ENCODE assay signal across 8 cellular contexts in genomic region chr1:8169364-8170058, GRCh38.
A peak's percentile ranks its signal among the peaks of the same experiment; 100 is the strongest.
DNase-seq lines count a peak whose midpoint lies in the region; ATAC-seq and TF ChIP-seq lines count a peak whose summit lies in the region.

No MANE protein-coding gene starts in this region.

- H3K27ac ChIP-seq in KMS-11, result peak overlapping the region; percentile 36
- H3K27ac ChIP-seq in SK-N-SH (ENCODE audit: low read depth in 2 of 2, low read length in 1 of 2), result peak overlapping the region; percentile 77 to 91
- peak overlapping the region; percentile 95 to 98 for H3K27ac ChIP-seq in liver (ENCODE audit: low read depth in 1 of 2, low read length in 2 of 2)

- peaks cover 41% of the 10 kb centered on the region for H3K4me1 ChIP-seq in KMS-11 (ENCODE audit: low read depth, poor library complexity, severe bottlenecking)
- peaks cover 10 to 12% of the 10 kb centered on the region in 2 experiments; a peak in 2 of 4 replicates for H3K4me1 ChIP-seq in SK-N-SH (ENCODE audit: control insufficient read depth in 1 of 2, insufficient read depth in 2 of 2, low read depth in 1 of 2, low read length in 1 of 2)
- H3K4me1 ChIP-seq in liver (ENCODE audit: control insufficient read depth in 4 of 4, insufficient read depth in 4 of 4, low read length in 3 of 4), result peaks cover 6 to 34% (median 17%) of the 10 kb centered on the region in 4 donors

- no peaks in the 10 kb centered on the region for H3F3A ChIP-seq in SK-N-SH (replicated peaks; ENCODE audit: insufficient read depth)

- no peak for TF ChIP-seq RAD21 in SK-N-SH (IDR thresholded peaks at IDR 0.05; ENCODE audit: low read length)
- TF ChIP-seq RAD21 in liver (IDR thresholded peaks at IDR 0.05), result peak; percentile 38 to 72

- no peaks in the 10 kb centered on the region for H3K9me3 ChIP-seq in SK-N-SH
- H3K9me3 ChIP-seq in liver (ENCODE audit: control insufficient read depth in 4 of 4, low read length in 3 of 4), result no peaks in the 10 kb centered on the region

- H4K20me1 ChIP-seq in KMS-11 (ENCODE audit: insufficient read depth) (no peaks in the 10 kb centered on the region), SK-N-SH (ENCODE audit: insufficient read depth) (no peaks in the 10 kb centered on the region)

- H3K4me2 ChIP-seq in KMS-11 (no peak overlapping the region), SK-N-SH (peak overlapping the region; percentile 69; the same call in 1 of the 2 replicates)

- DNase-seq in AG09319 (ENCODE audit: extremely low read depth, low read depth) (peak; percentile 66), SK-N-SH (peak; percentile 67), cerebellum (ENCODE audit: low spot score) (peak; percentile 85)
- DNase-seq in stimulated activated naive B cell treated with anti-CD40 and anti-IgM and Interleukin-4, amounts not matched to agents 10 μg/mL and 1 μg/mL and 100 μg/mL, for 72 hours, result peak; percentile 43

- H3K4me3 Mint-ChIP-seq in stimulated activated naive B cell treated with anti-CD40 and anti-IgM and Interleukin-4, amounts not matched to agents 10 μg/mL and 1 μg/mL and 100 μg/mL, for 72 hours, result peak overlapping the region; percentile 20 to 51

- TF ChIP-seq EP300 in SK-N-SH (IDR thresholded peaks at IDR 0.05; ENCODE audit: borderline replicate concordance in 1 of 2, low read depth in 1 of 2, low read length in 1 of 2), result 0 out of 4 replicates have a peak, but pooled peaks of 1 of the 2 experiments have one; percentile 13

- H3K36me3 Mint-ChIP-seq in stimulated activated naive B cell treated with anti-CD40 and anti-IgM and Interleukin-4, amounts not matched to agents 10 μg/mL and 1 μg/mL and 100 μg/mL, for 72 hours, result no peaks in the 10 kb centered on the region

- WGBS in SK-N-SH (ENCODE audit: low lambda C conversion rate), result 16% methylated on average over 9 of the region's 9 CpGs
- WGBS in liver, result 23% methylated on average over 9 of the region's 9 CpGs

- CTCF ChIA-PET in SK-N-SH (lab: Yijun Ruan, JAX), result interaction anchor here (0.7 kb wide), 1 partner anchor 15 kb away, joined by 4 read pairs; no protein-coding TSS in a partner anchor

- H3K36me3 ChIP-seq in KMS-11 (ENCODE audit: insufficient read depth) (no peaks in the 10 kb centered on the region), SK-N-SH (replicated peaks in 1 of 2; ENCODE audit: control insufficient read depth in 1 of 2, insufficient read depth in 2 of 2, low read length in 1 of 2) (no peaks in the 10 kb centered on the region), liver (ENCODE audit: control insufficient read depth in 4 of 4, insufficient read depth in 3 of 4, low read depth in 1 of 4, low read length in 3 of 4) (no peaks in the 10 kb centered on the region)

- POLR2A ChIA-PET in SK-N-SH (lab: Yijun Ruan, JAX), result no interaction called here

- H3K27ac Mint-ChIP-seq in stimulated activated naive B cell treated with anti-CD40 and anti-IgM and Interleukin-4, amounts not matched to agents 10 μg/mL and 1 μg/mL and 100 μg/mL, for 72 hours, result peak overlapping the region; percentile 90

- no peak for TF ChIP-seq CTCF in AG09319 (IDR thresholded peaks at IDR 0.05; ENCODE audit: low read depth, low read length)
- no peak for TF ChIP-seq CTCF in KMS-11 (conservative IDR thresholded peaks at IDR 0.05; ENCODE audit: low read depth, low read length)
- no peak for TF ChIP-seq CTCF in SK-N-SH (IDR thresholded peaks at IDR 0.05)
- TF ChIP-seq CTCF in liver (IDR thresholded peaks at IDR 0.05; ENCODE audit: low read depth, low read length, missing input control), result no peak

- peaks cover 9 to 15% of the 10 kb centered on the region in 2 donors for H3K27me3 Mint-ChIP-seq in stimulated activated naive B cell treated with anti-CD40 and anti-IgM and Interleukin-4, amounts not matched to agents 10 μg/mL and 1 μg/mL and 100 μg/mL, for 72 hours

- peaks cover 0 to 4% of the 10 kb centered on the region in 2 donors for H3K9me3 Mint-ChIP-seq in stimulated activated naive B cell treated with anti-CD40 and anti-IgM and Interleukin-4, amounts not matched to agents 10 μg/mL and 1 μg/mL and 100 μg/mL, for 72 hours

- ATAC-seq in GM18870 (IDR thresholded peaks at IDR 0.05; ENCODE audit: unreplicated experiment) (peak; percentile 62), GM18505 (IDR thresholded peaks at IDR 0.05; ENCODE audit: unreplicated experiment) (no peak)
- ATAC-seq in stimulated activated naive B cell treated with anti-CD40 and anti-IgM and Interleukin-4, amounts not matched to agents 10 μg/mL and 1 μg/mL and 100 μg/mL, for 72 hours (replicated peaks), result peak; percentile 81 to 82

- H3K27me3 ChIP-seq in KMS-11 (ENCODE audit: insufficient read depth, low read depth) (no peaks in the 10 kb centered on the region), SK-N-SH (ENCODE audit: insufficient read depth) (no peaks in the 10 kb centered on the region), liver (ENCODE audit: control insufficient read depth in 4 of 4, insufficient read depth in 4 of 4, low read length in 3 of 4) (no peaks in the 10 kb centered on the region)

- H2AFZ ChIP-seq in KMS-11 (ENCODE audit: low read depth), result 0 out of 2 replicates have a peak overlapping the region, but pooled peaks have one; percentile 8
- H2AFZ ChIP-seq in SK-N-SH (ENCODE audit: low read depth), result peak overlapping the region; percentile 94

- H3K79me2 ChIP-seq in KMS-11 (ENCODE audit: insufficient read depth, low read depth), result no peaks in the 10 kb centered on the region
- H3K79me2 ChIP-seq in SK-N-SH (ENCODE audit: insufficient read depth), result no peaks in the 10 kb centered on the region

- TF ChIP-seq POLR2A in GM18505 (IDR thresholded peaks at IDR 0.05; ENCODE audit: borderline replicate concordance, extremely low read depth, insufficient read depth, insufficient read length), result no peak

- H3K4me3 ChIP-seq in KMS-11 (IDR thresholded peaks at IDR 0.05; ENCODE audit: insufficient read depth, low read depth, low read length) (no peak overlapping the region), SK-N-SH (ENCODE audit: low read depth in 2 of 2, low read length in 1 of 2) (no peak overlapping the region), liver (ENCODE audit: low read depth in 1 of 3, low read length in 3 of 3) (no peak overlapping the region)

- H3K4me1 Mint-ChIP-seq in stimulated activated naive B cell treated with anti-CD40 and anti-IgM and Interleukin-4, amounts not matched to agents 10 μg/mL and 1 μg/mL and 100 μg/mL, for 72 hours, result peaks cover 11 to 31% of the 10 kb centered on the region in 2 donors

- H3K9ac ChIP-seq in KMS-11, result no peak overlapping the region
- H3K9ac ChIP-seq in SK-N-SH, result peak overlapping the region; percentile 65; the same call in 1 of the 2 replicates
- peak overlapping the region; percentile 25 to 50 for H3K9ac ChIP-seq in liver (ENCODE audit: low read depth in 1 of 2, low read length in 2 of 2)

- H3K9me2 ChIP-seq in SK-N-SH, result no peaks in the 10 kb centered on the region

TF ChIP-seq in SK-N-SH, 30 proteins besides CTCF, POLR2A, EP300 and RAD21 (continues in another document):
- no peak for TF ChIP-seq IRF3 (IDR thresholded peaks at IDR 0.05; ENCODE audit: low read depth, low read length)

TF ChIP-seq in liver, 16 proteins besides CTCF, POLR2A, EP300 and RAD21 (continues in another document):
- peak in 1 of 2 donors; percentile 41 for TF ChIP-seq JUND (IDR thresholded peaks at IDR 0.05)
- no peak for TF ChIP-seq HNF4A (conservative IDR thresholded peaks at IDR 0.05)
- TF ChIP-seq YY1 (IDR thresholded peaks at IDR 0.05), result peak; percentile 71
- TF ChIP-seq GABPA (IDR thresholded peaks at IDR 0.05 in 1 of 2, conservative IDR thresholded peaks at IDR 0.05 in 1 of 2), result no peak
- TF ChIP-seq HNF4G (IDR thresholded peaks at IDR 0.05), result no peak
- no peak for TF ChIP-seq EGR1 (IDR thresholded peaks at IDR 0.05; ENCODE audit: low read depth in 2 of 2)
- no peak for TF ChIP-seq FOXA1 (IDR thresholded peaks at IDR 0.05)
- peak; percentile 10 for TF ChIP-seq MAX (IDR thresholded peaks at IDR 0.05)
- TF ChIP-seq FOXA2 (IDR thresholded peaks at IDR 0.05), result no peak
- no peak for TF ChIP-seq TAF1 (conservative IDR thresholded peaks at IDR 0.05)
- no peak for TF ChIP-seq ZBTB33 (IDR thresholded peaks at IDR 0.05)
- TF ChIP-seq ATF3 (IDR thresholded peaks at IDR 0.05), result no peak
- TF ChIP-seq NR2F2 (IDR thresholded peaks at IDR 0.05), result peak; percentile 68
- no peak for TF ChIP-seq RXRA (IDR thresholded peaks at IDR 0.05)
- peak; percentile 61 for TF ChIP-seq SP1 (IDR thresholded peaks at IDR 0.05)

Comparison
In these comparisons a context has a peak if more than half of its experiments do, and no peak if none do; other contexts are left out.
1. H3K27ac ChIP-seq: peak in every context shown above with its lines; median percentile 96 in liver; 84 in SK-N-SH; 36 in KMS-11.